15 cellular contexts compared by ENCODE assay signal in genomic region chr20:14044712-14045276, GRCh38. TPM values are rescaled to one million over a fixed set of nuclear protein-coding genes. Genes with fewer than 3 reads are reported as not detected.
"Had no signal": no experiment of that assay in that cellular context is flagged by ENCODE, and none has a peak within 500 bp of the region (broad histone marks: within the 10 kb centered on the region; RNA-seq: fewer than 3 reads in every experiment).

No MANE protein-coding gene starts in this region.

RNA-seq across cellular contexts. Expression of gene MACROD2, which starts 49.5 kb away (rescaled TPM):
- total RNA-seq: activated naive CD4-positive, alpha-beta T cell treated with anti-CD3 and anti-CD28 coated beads for 36 hours; activated naive CD4-positive, alpha-beta T cell treated with anti-CD3 and anti-CD28 coated beads, Interleukin-2, amount 50 U/mL, for 72 hours; activated naive CD8-positive, alpha-beta T cell treated with anti-CD3 and anti-CD28 coated beads, Interleukin-2, amount 10 ng/mL, durations not matched to agents 7 days and 5 days; activated T-cell treated with anti-CD3 and anti-CD28 coated beads, Interleukin-2, amount 50 U/mL, for 72 hours; activated T-helper 1 cell treated with anti-CD3 and anti-CD28 coated beads, Interleukin-12 subunit alpha, Interleukin-12 subunit beta, Interleukin-2, Interleukin-4 antibody, amounts not matched to agents 30 ng/mL and 10 ng/mL and 1 ng/mL, durations not matched to agents 14 hours and 24 hours and 36 hours; activated T-helper 17 cell treated with anti-CD3 and anti-CD28 coated beads, Interleukin-2, amount 50 U/mL, for 72 hours; activated T-helper 2 cell treated with anti-CD3 and anti-CD28 coated beads, Interferon-gamma antibody, Interleukin-2, Interleukin-4, amounts not matched to agents 10 μg/mL and 5 μg/mL and 100 μg/mL, durations not matched to agents 14 hours and 24 hours and 36 hours had no signal

RNA-seq across cellular contexts. Expression of gene SEL1L2, which starts 54.4 kb away (rescaled TPM):
- total RNA-seq: activated naive CD4-positive, alpha-beta T cell treated with anti-CD3 and anti-CD28 coated beads for 36 hours; activated naive CD4-positive, alpha-beta T cell treated with anti-CD3 and anti-CD28 coated beads, Interleukin-2, amount 50 U/mL, for 72 hours; activated naive CD8-positive, alpha-beta T cell treated with anti-CD3 and anti-CD28 coated beads for 36 hours; activated naive CD8-positive, alpha-beta T cell treated with anti-CD3 and anti-CD28 coated beads, Interleukin-2, amount 10 ng/mL, durations not matched to agents 7 days and 5 days; activated T-cell treated with anti-CD3 and anti-CD28 coated beads, Interleukin-2, amount 50 U/mL, for 4 hours; activated T-cell treated with anti-CD3 and anti-CD28 coated beads, Interleukin-2, amount 50 U/mL, for 72 hours; activated T-helper 1 cell treated with anti-CD3 and anti-CD28 coated beads, Interleukin-12 subunit alpha, Interleukin-12 subunit beta, Interleukin-2, Interleukin-4 antibody, amounts not matched to agents 30 ng/mL and 10 ng/mL and 1 ng/mL, durations not matched to agents 14 hours and 24 hours and 36 hours; activated T-helper 17 cell treated with anti-CD3 and anti-CD28 coated beads, Interleukin-2, amount 50 U/mL, for 72 hours; activated T-helper 2 cell treated with anti-CD3 and anti-CD28 coated beads, Interferon-gamma antibody, Interleukin-2, Interleukin-4, amounts not matched to agents 10 μg/mL and 5 μg/mL and 100 μg/mL, durations not matched to agents 14 hours and 24 hours and 36 hours; ascending aorta; astrocyte; body of pancreas; bronchial epithelial cell; cardiac muscle cell; cerebellum had no signal
- polyA plus RNA-seq: cardiac muscle cell had no signal
